18 cellular contexts compared by ENCODE assay signal in genomic region chr5:150082889-150083288, GRCh38. TPM values are rescaled to one million over a fixed set of nuclear protein-coding genes. Genes with fewer than 3 reads are reported as not detected.
DNase-seq lines count a peak whose midpoint lies in the region; ATAC-seq, FAIRE-seq and TF ChIP-seq lines count a peak whose summit lies in the region.
"Had no signal": no experiment of that assay in that cellular context is flagged by ENCODE, and none has a peak within 500 bp of the region (broad histone marks: within the 10 kb centered on the region; RNA-seq: fewer than 3 reads in every experiment).

No MANE protein-coding gene starts in this region.

- H3K27me3 Mint-ChIP-seq in activated CD4-positive, alpha-beta T cell treated with anti-CD3 and anti-CD28 coated beads, Interleukin-2, amount 10 ng/mL, durations not matched to agents 24 days and 14 days: peaks cover 27% of the 10 kb centered on the region

- H3K27ac Mint-ChIP-seq in activated CD4-positive, alpha-beta T cell treated with anti-CD3 and anti-CD28 coated beads, Interleukin-2, amount 10 ng/mL, durations not matched to agents 24 days and 14 days: no peak overlapping the region
- H3K27ac Mint-ChIP-seq: activated CD4-positive, alpha-beta memory T cell treated with anti-CD3 and anti-CD28 coated beads, Interleukin-2, amount 10 ng/mL, durations not matched to agents 7 days and 5 days; CD4-positive, alpha-beta T cell; HFFc6; natural killer cell had no signal

- ATAC-seq in HG02938 (IDR thresholded peaks at IDR 0.05; ENCODE audit: unreplicated experiment) (no peak), HG03139 (IDR thresholded peaks at IDR 0.05; ENCODE audit: unreplicated experiment) (no peak)

- TF ChIP-seq CTCF in coronary artery (IDR thresholded peaks at IDR 0.05) (no peak), MM.1S (IDR thresholded peaks at IDR 0.05; ENCODE audit: low read length) (no peak)

- H4K20me1 ChIP-seq in MM.1S (ENCODE audit: insufficient read depth, low read length): no peaks in the 10 kb centered on the region

- no peaks in the 10 kb centered on the region for H3K79me2 ChIP-seq in MM.1S (ENCODE audit: low read length)

- H3K27me3 ChIP-seq in MM.1S (replicated peaks; ENCODE audit: insufficient read depth, low read length): no peaks in the 10 kb centered on the region

- no peak overlapping the region for H3K9ac ChIP-seq in MM.1S (ENCODE audit: low read length)

- peak; percentile 17 for FAIRE-seq in GM12892 (lab: Jason Lieb, UNC)
- FAIRE-seq: GM12878, TTC549 had no signal

- H3K4me3 Mint-ChIP-seq in activated CD4-positive, alpha-beta T cell treated with anti-CD3 and anti-CD28 coated beads, Interleukin-2, amount 10 ng/mL, durations not matched to agents 24 days and 14 days: no peak overlapping the region
- H3K4me3 Mint-ChIP-seq: activated CD4-positive, alpha-beta memory T cell treated with anti-CD3 and anti-CD28 coated beads, Interleukin-2, amount 10 ng/mL, durations not matched to agents 7 days and 5 days; CD4-positive, alpha-beta T cell; HFFc6; natural killer cell had no signal

- H3K9me2 ChIP-seq in MM.1S (replicated peaks; ENCODE audit: insufficient read depth, low read length): no peaks in the 10 kb centered on the region

- no peaks in the 10 kb centered on the region for H3K36me3 ChIP-seq in MM.1S (replicated peaks; ENCODE audit: insufficient read depth, low read length)

- H3F3A ChIP-seq in MM.1S (ENCODE audit: insufficient read depth, low read length): no peaks in the 10 kb centered on the region

- TF ChIP-seq POLR2A in GM12892 (IDR thresholded peaks at IDR 0.05; ENCODE audit: low read depth, low read length): no peak

- H3K36me3 Mint-ChIP-seq in activated CD4-positive, alpha-beta T cell treated with anti-CD3 and anti-CD28 coated beads, Interleukin-2, amount 10 ng/mL, durations not matched to agents 24 days and 14 days (ENCODE audit: low read depth): no peaks in the 10 kb centered on the region
- H3K36me3 Mint-ChIP-seq: natural killer cell had no signal

- H3K4me1 ChIP-seq in MM.1S (ENCODE audit: low read length): no peaks in the 10 kb centered on the region

- peaks cover 7% of the 10 kb centered on the region for H3K4me1 Mint-ChIP-seq in activated CD4-positive, alpha-beta T cell treated with anti-CD3 and anti-CD28 coated beads, Interleukin-2, amount 10 ng/mL, durations not matched to agents 24 days and 14 days
- H3K4me1 Mint-ChIP-seq: activated CD4-positive, alpha-beta memory T cell treated with anti-CD3 and anti-CD28 coated beads, Interleukin-2, amount 10 ng/mL, durations not matched to agents 7 days and 5 days had no signal

- H3K9me3 Mint-ChIP-seq in activated CD4-positive, alpha-beta T cell treated with anti-CD3 and anti-CD28 coated beads, Interleukin-2, amount 10 ng/mL, durations not matched to agents 24 days and 14 days: no peaks in the 10 kb centered on the region
- H3K9me3 Mint-ChIP-seq: activated CD4-positive, alpha-beta memory T cell treated with anti-CD3 and anti-CD28 coated beads, Interleukin-2, amount 10 ng/mL, durations not matched to agents 7 days and 5 days; CD4-positive, alpha-beta T cell; HFFc6; natural killer cell had no signal

- peak overlapping the region in 1 of 2 donors; percentile 56 for H3K27ac ChIP-seq in coronary artery
- peak overlapping the region; percentile 17 for H3K27ac ChIP-seq in substantia nigra (ENCODE audit: low read depth, low read length, poor library complexity, severe bottlenecking)
- no peak overlapping the region for H3K27ac ChIP-seq in MM.1S (ENCODE audit: low read length)

- H3K4me2 ChIP-seq in MM.1S (ENCODE audit: low read depth, low read length): no peak overlapping the region

- H2AFZ ChIP-seq in MM.1S (ENCODE audit: low read length): no peak overlapping the region

- DNase-seq in GM12892 (ENCODE audit: insufficient read length): no peak
- peak; percentile 68 for DNase-seq in coronary artery (ENCODE audit: low spot score)
- peak; percentile 29 to 58 for DNase-seq in lung microvascular endothelial cell (ENCODE audit: low read depth in 2 of 2)
- peak in 5 of 49 donors; percentile 14 to 51 (median 29) for DNase-seq in substantia nigra (lab: John Stamatoyannopoulos, UW)
- DNase-seq in activated CD4-positive, alpha-beta T cell treated with anti-CD3 and anti-CD28 coated beads, Interleukin-2, amount 10 ng/mL, durations not matched to agents 24 days and 14 days: no peak
- DNase-seq in MM.1S: no peak
- DNase-seq: activated CD4-positive, alpha-beta memory T cell treated with anti-CD3 and anti-CD28 coated beads, Interleukin-2, amount 10 ng/mL, durations not matched to agents 7 days and 5 days; CD4-positive, alpha-beta T cell; HFFc6; natural killer cell; NCI-H1694 treated with DMSO at 0.1 percent for 48 hours; NCI-H510A; stimulated activated CD4-positive, alpha-beta T cell treated with anti-CD3 and anti-CD28 coated beads, Interleukin-4, amount 100 ng/mL, for 1 hour had no signal

- H3K4me3 ChIP-seq in coronary artery (peak overlapping the region; percentile 51), MM.1S (ENCODE audit: low read length) (no peak overlapping the region)
- H3K4me3 ChIP-seq: GM12878 had no signal

- intact Hi-C loops in activated CD4-positive, alpha-beta T cell treated with anti-CD3 and anti-CD28 coated beads, Interleukin-2, amount 10 ng/mL, durations not matched to agents 24 days and 14 days (cut with micrococcal nuclease): no loop called here

- H3K9me3 ChIP-seq in MM.1S (replicated peaks; ENCODE audit: insufficient read depth, low read length): no peaks in the 10 kb centered on the region

RNA-seq across cellular contexts. Expression of gene CSF1R, which starts 3.5 kb away (rescaled TPM):
- polyA plus RNA-seq in GM12892 (2012; ENCODE audit: missing spikeins): 0.68 TPM
- total RNA-seq in lung microvascular endothelial cell: not detected in 2 replicates
- 0.14 TPM in 1 of 2 replicates, not detected in the other for total RNA-seq in activated CD4-positive, alpha-beta T cell treated with anti-CD3 and anti-CD28 coated beads, Interleukin-2, amount 10 ng/mL, durations not matched to agents 24 days and 14 days
- total RNA-seq: fibroblast of lung had no signal

Comparison
In these comparisons a context has a peak if more than half of its experiments do, and no peak if none do; other contexts are left out.
1. DNase-seq: peak in coronary artery (single experiment) and lung microvascular endothelial cell (2 of 2); none in GM12892 (single experiment), activated CD4-positive, alpha-beta T cell treated with anti-CD3 and anti-CD28 coated beads, Interleukin-2, amount 10 ng/mL, durations not matched to agents 24 days and 14 days (single experiment) and MM.1S (single experiment).